ENCODE assay signal across 29 cellular contexts in genomic region chr7:87497482-87497881, GRCh38. TPM values are rescaled to one million over a fixed set of nuclear protein-coding genes. Genes with fewer than 3 reads are reported as not detected.
DNase-seq lines count a peak whose midpoint lies in the region; ATAC-seq, FAIRE-seq and TF ChIP-seq lines count a peak whose summit lies in the region.
"Had no signal": no experiment of that assay in that cellular context is flagged by ENCODE, and none has a peak within 500 bp of the region (broad histone marks: within the 10 kb centered on the region; RNA-seq: fewer than 3 reads in every experiment).

No MANE protein-coding gene starts in this region.

- H3K27me3 Mint-ChIP-seq in activated CD4-positive, alpha-beta T cell treated with anti-CD3 and anti-CD28 coated beads, Interleukin-2, amount 10 ng/mL, durations not matched to agents 24 days and 14 days: peaks cover 8% of the 10 kb centered on the region
- H3K27me3 Mint-ChIP-seq: B cell; CD4-positive, alpha-beta T cell had no signal

- no peaks in the 10 kb centered on the region for H3K4me1 Mint-ChIP-seq in activated CD4-positive, alpha-beta T cell treated with anti-CD3 and anti-CD28 coated beads, Interleukin-2, amount 10 ng/mL, durations not matched to agents 24 days and 14 days

- DNase-seq in activated CD4-positive, alpha-beta T cell treated with anti-CD3 and anti-CD28 coated beads, Interleukin-2, amount 10 ng/mL, durations not matched to agents 24 days and 14 days: peak; percentile 20
- DNase-seq in activated CD4-positive, alpha-beta T cell treated with anti-CD3 and anti-CD28 coated beads for 4 hours: no peak
- DNase-seq in left lobe of liver (ENCODE audit: low spot score): peak; percentile 72
- no peak for DNase-seq in glomerular visceral epithelial cell (ENCODE audit: extremely low spot score)
- no peak for DNase-seq in body of pancreas
- no peak for DNase-seq in D721Med (ENCODE audit: insufficient read length, low spot score)
- DNase-seq: AML-193; Caco-2; Calu3; CD4-positive, alpha-beta T cell; CD8-positive, alpha-beta T cell; DMS 273 treated with DMSO at 0.1 percent for 48 hours; DMS153; DMS53; DMS79; DND-41; EL; GDM1 had no signal

- H3K36me3 ChIP-seq in liver (ENCODE audit: control insufficient read depth in 4 of 4, insufficient read depth in 3 of 4, low read depth in 1 of 4, low read length in 3 of 4): no peaks in the 10 kb centered on the region
- no peaks in the 10 kb centered on the region for H3K36me3 ChIP-seq in body of pancreas (replicated peaks in 1 of 2; ENCODE audit: insufficient read depth in 1 of 2, low read depth in 2 of 2)
- H3K36me3 ChIP-seq: BLaER1 treated with 17β-estradiol and CSF1 and Interleukin-3, amounts not matched to agents 10 nM and 100 nM had no signal

- intact Hi-C loops in activated CD4-positive, alpha-beta T cell treated with anti-CD3 and anti-CD28 coated beads, Interleukin-2, amount 10 ng/mL, durations not matched to agents 24 days and 14 days (cut with micrococcal nuclease): no loop called here
- intact Hi-C loops in body of pancreas (cut with DNase I): no loop called here

- H3K4me3 ChIP-seq in liver (ENCODE audit: low read depth in 1 of 3, low read length in 3 of 3) (no peak overlapping the region), body of pancreas (no peak overlapping the region)
- H3K4me3 ChIP-seq: A549; BLaER1 treated with 17β-estradiol and CSF1 and Interleukin-3, amounts not matched to agents 10 nM and 100 nM; GM12878 had no signal

- TF ChIP-seq RAD21 in liver (IDR thresholded peaks at IDR 0.05): peak; percentile 38 to 65

- H3K36me3 Mint-ChIP-seq in activated CD4-positive, alpha-beta T cell treated with anti-CD3 and anti-CD28 coated beads, Interleukin-2, amount 10 ng/mL, durations not matched to agents 24 days and 14 days (ENCODE audit: low read depth): no peaks in the 10 kb centered on the region

- H3K27ac ChIP-seq in liver (ENCODE audit: low read depth in 1 of 2, low read length in 2 of 2) (peak overlapping the region; percentile 57 to 65), body of pancreas (no peak overlapping the region)
- H3K27ac ChIP-seq: 22Rv1; A549; BLaER1 treated with 17β-estradiol and CSF1 and Interleukin-3, amounts not matched to agents 10 nM and 100 nM; C4-2B had no signal

- peak; percentile 82 for ATAC-seq in left lobe of liver
- no peak for ATAC-seq in body of pancreas
- ATAC-seq: A549; CD8-positive, alpha-beta T cell; GM12878 had no signal

- FAIRE-seq in D721Med (lab: Jason Lieb, UNC): no peak
- FAIRE-seq: A549, GM12878, GM12892, GM18507 had no signal

- no peak overlapping the region for H3K9ac ChIP-seq in liver (ENCODE audit: low read depth in 1 of 2, low read length in 2 of 2)
- H3K9ac ChIP-seq: BLaER1 treated with 17β-estradiol and CSF1 and Interleukin-3, amounts not matched to agents 10 nM and 100 nM had no signal

- peaks cover 4% of the 10 kb centered on the region for H3K9me3 Mint-ChIP-seq in activated CD4-positive, alpha-beta T cell treated with anti-CD3 and anti-CD28 coated beads, Interleukin-2, amount 10 ng/mL, durations not matched to agents 24 days and 14 days
- H3K9me3 Mint-ChIP-seq: CD8-positive, alpha-beta T cell had no signal

- peaks cover 15 to 45% (median 29%) of the 10 kb centered on the region in 4 donors for H3K4me1 ChIP-seq in liver (ENCODE audit: control insufficient read depth in 4 of 4, insufficient read depth in 4 of 4, low read length in 3 of 4)
- no peaks in the 10 kb centered on the region for H3K4me1 ChIP-seq in body of pancreas
- H3K4me1 ChIP-seq: A549, Caco-2 had no signal

- no peak for TF ChIP-seq CTCF in liver (IDR thresholded peaks at IDR 0.05; ENCODE audit: low read depth, low read length, missing input control)
- TF ChIP-seq CTCF in body of pancreas (IDR thresholded peaks at IDR 0.05): no peak
- TF ChIP-seq CTCF in D721Med (IDR thresholded peaks at IDR 0.05; ENCODE audit: insufficient read depth, missing control alignments): no peak

- no peak overlapping the region for H3K27ac Mint-ChIP-seq in activated CD4-positive, alpha-beta T cell treated with anti-CD3 and anti-CD28 coated beads, Interleukin-2, amount 10 ng/mL, durations not matched to agents 24 days and 14 days
- H3K27ac Mint-ChIP-seq: CD4-positive, alpha-beta T cell; CD8-positive, alpha-beta T cell had no signal

- TF ChIP-seq POLR2A in body of pancreas (IDR thresholded peaks at IDR 0.05): no peak

- no peak overlapping the region for H3K4me3 Mint-ChIP-seq in activated CD4-positive, alpha-beta T cell treated with anti-CD3 and anti-CD28 coated beads, Interleukin-2, amount 10 ng/mL, durations not matched to agents 24 days and 14 days
- H3K4me3 Mint-ChIP-seq: B cell; CD4-positive, alpha-beta T cell; CD8-positive, alpha-beta T cell had no signal

- H3K27me3 ChIP-seq in liver (ENCODE audit: control insufficient read depth in 4 of 4, insufficient read depth in 4 of 4, low read length in 3 of 4): no peaks in the 10 kb centered on the region
- H3K27me3 ChIP-seq in body of pancreas: no peaks in the 10 kb centered on the region
- H3K27me3 ChIP-seq: BLaER1 treated with 17β-estradiol and CSF1 and Interleukin-3, amounts not matched to agents 10 nM and 100 nM had no signal

- 34% methylated on average over 3 of the region's 3 CpGs for WGBS in liver
- WGBS in body of pancreas, 2 donors: 57 to 68% methylated on average over 3 of the region's 3 CpGs

- no peaks in the 10 kb centered on the region for H3K9me3 ChIP-seq in liver (ENCODE audit: control insufficient read depth in 4 of 4, low read length in 3 of 4)
- H3K9me3 ChIP-seq in body of pancreas: no peaks in the 10 kb centered on the region
- H3K9me3 ChIP-seq: A549, Caco-2 had no signal

TF ChIP-seq in liver, 16 proteins besides CTCF, POLR2A, EP300 and RAD21 (continues in another document):
- TF ChIP-seq FOXA1 (IDR thresholded peaks at IDR 0.05) (peak; percentile 39), RXRA (IDR thresholded peaks at IDR 0.05) (peak; percentile 98 to 99), NR2F2 (IDR thresholded peaks at IDR 0.05) (peak; percentile 77), MAX (IDR thresholded peaks at IDR 0.05) (peak; percentile 81), ZBTB33 (IDR thresholded peaks at IDR 0.05) (peak; percentile 78), JUND (IDR thresholded peaks at IDR 0.05) (peak; percentile 87 to 93), HNF4A (conservative IDR thresholded peaks at IDR 0.05) (peak; percentile 93 to 94), FOXA2 (IDR thresholded peaks at IDR 0.05) (peak; percentile 19), ATF3 (IDR thresholded peaks at IDR 0.05) (peak; percentile 89), TAF1 (conservative IDR thresholded peaks at IDR 0.05) (peak; percentile 93), YY1 (IDR thresholded peaks at IDR 0.05) (peak; percentile 68), REST (IDR thresholded peaks at IDR 0.05) (peak; percentile 59), GABPA (IDR thresholded peaks at IDR 0.05 in 1 of 2, conservative IDR thresholded peaks at IDR 0.05 in 1 of 2) (peak in 1 of 2 donors; percentile 42), SP1 (IDR thresholded peaks at IDR 0.05) (peak; percentile 93)

RNA-seq across cellular contexts. Expression of gene ABCB4, which starts 22.0 kb away (rescaled TPM):
- total RNA-seq in activated CD4-positive, alpha-beta T cell treated with anti-CD3 and anti-CD28 coated beads, Interleukin-2, amount 10 ng/mL, durations not matched to agents 24 days and 14 days: not detected in 2 replicates
- 114 TPM for total RNA-seq in left lobe of liver
- 100 to 1,000 TPM in 1 of 2 donors, 1 to 10 TPM in 1; 6.7 to 409 TPM for total RNA-seq in liver
- 10 to 100 TPM; 61.5 to 93.8 TPM for polyA plus RNA-seq in liver
- total RNA-seq in body of pancreas: under 1 TPM in 1 of 2 donors, not detected in 1; under 0.01 TPM
- total RNA-seq: A172; Calu3; CD4-positive, alpha-beta T cell; G401 had no signal

Comparison
In these comparisons a context has a peak if more than half of its experiments do, and no peak if none do; other contexts are left out.
1. DNase-seq: peak in activated CD4-positive, alpha-beta T cell treated with anti-CD3 and anti-CD28 coated beads, Interleukin-2, amount 10 ng/mL, durations not matched to agents 24 days and 14 days (single experiment) and left lobe of liver (single experiment); none in activated CD4-positive, alpha-beta T cell treated with anti-CD3 and anti-CD28 coated beads for 4 hours (0 of 2), glomerular visceral epithelial cell (single experiment), body of pancreas (0 of 4) and D721Med (single experiment).
2. H3K27ac ChIP-seq: peak in liver (2 of 2); none in body of pancreas (0 of 4).